In genomic region chr3:43348852-43349574, GRCh38 we compare ENCODE assay signal across 19 cellular contexts.
DNase-seq lines count a peak whose midpoint lies in the region; ATAC-seq and TF ChIP-seq lines count a peak whose summit lies in the region.
"Had no signal": no experiment of that assay in that cellular context is flagged by ENCODE, and none has a peak within 500 bp of the region (broad histone marks: within the 10 kb centered on the region; RNA-seq: fewer than 3 reads in every experiment).

No MANE protein-coding gene starts in this region.

- no peaks in the 10 kb centered on the region for H3K27me3 Mint-ChIP-seq in activated naive CD8-positive, alpha-beta T cell
- no peaks in the 10 kb centered on the region for H3K27me3 Mint-ChIP-seq in activated naive CD8-positive, alpha-beta T cell treated with anti-CD3 and anti-CD28 coated beads, Interleukin-2, amount 50 U/mL, for 24 hours
- H3K27me3 Mint-ChIP-seq in endothelial cell (ENCODE audit: unreplicated experiment) = peaks cover 15% of the 10 kb centered on the region

- peaks cover 63% of the 10 kb centered on the region for H3K36me3 Mint-ChIP-seq in activated naive CD8-positive, alpha-beta T cell
- peaks cover 86% of the 10 kb centered on the region for H3K36me3 Mint-ChIP-seq in activated naive CD8-positive, alpha-beta T cell treated with anti-CD3 and anti-CD28 coated beads, Interleukin-2, amount 50 U/mL, for 24 hours (ENCODE audit: low read depth)
- peaks cover 79% of the 10 kb centered on the region for H3K36me3 Mint-ChIP-seq in endothelial cell (ENCODE audit: low read depth, unreplicated experiment)

- peak overlapping the region; percentile 96 for H3K27ac ChIP-seq in thymus (ENCODE audit: low read depth)
- no peak overlapping the region for H3K27ac ChIP-seq in effector memory CD4-positive, alpha-beta T cell (ENCODE audit: insufficient read depth, low read length, poor library complexity, severe bottlenecking)
- H3K27ac ChIP-seq in esophagus squamous epithelium = no peak overlapping the region
- H3K27ac ChIP-seq: tibial nerve had no signal

- WGBS in thymus = 38% methylated on average over 4 of the region's 4 CpGs
- WGBS in esophagus squamous epithelium, 2 donors = 85 to 86% methylated on average over 4 of the region's 4 CpGs

- peaks cover 71% of the 10 kb centered on the region for H3K4me1 Mint-ChIP-seq in activated naive CD8-positive, alpha-beta T cell (ENCODE audit: low read depth)
- H3K4me1 Mint-ChIP-seq in activated naive CD8-positive, alpha-beta T cell treated with anti-CD3 and anti-CD28 coated beads, Interleukin-2, amount 50 U/mL, for 24 hours = peaks cover 54% of the 10 kb centered on the region
- peaks cover 20% of the 10 kb centered on the region for H3K4me1 Mint-ChIP-seq in endothelial cell (ENCODE audit: unreplicated experiment)

- no peak for ATAC-seq in activated naive CD8-positive, alpha-beta T cell treated with anti-CD3 and anti-CD28 coated beads, Interleukin-2, amount 50 U/mL, for 24 hours
- ATAC-seq in SK-N-SH treated with all-trans-retinoic acid at 6 μM for 48 hours = peak; percentile 56; the same call in 1 of the 3 replicates
- ATAC-seq: left cardiac atrium had no signal

- intact Hi-C loops in esophagus squamous epithelium (cut with DNase I) = no loop called here

- H3K9me3 ChIP-seq in thymus (ENCODE audit: control insufficient read depth) (peaks cover 1% of the 10 kb centered on the region), esophagus squamous epithelium (peaks cover 0 to 28% (median 8%) of the 10 kb centered on the region in 3 donors)
- H3K9me3 ChIP-seq in effector memory CD4-positive, alpha-beta T cell (ENCODE audit: control insufficient read depth, low read length) = peaks cover 15% of the 10 kb centered on the region

- H3K27ac Mint-ChIP-seq in activated naive CD8-positive, alpha-beta T cell = peak overlapping the region; percentile 83
- H3K27ac Mint-ChIP-seq in activated naive CD8-positive, alpha-beta T cell treated with anti-CD3 and anti-CD28 coated beads, Interleukin-2, amount 50 U/mL, for 24 hours = no peak overlapping the region
- H3K27ac Mint-ChIP-seq in endothelial cell (ENCODE audit: unreplicated experiment) = peak overlapping the region; percentile 21
- H3K27ac Mint-ChIP-seq: H9 had no signal

- H3K27me3 ChIP-seq in thymus (ENCODE audit: control insufficient read depth, insufficient read depth) (no peaks in the 10 kb centered on the region), esophagus squamous epithelium (no peaks in the 10 kb centered on the region)
- H3K27me3 ChIP-seq in effector memory CD4-positive, alpha-beta T cell (replicated peaks; ENCODE audit: control insufficient read depth, insufficient read depth, low read length, poor library complexity, severe bottlenecking) = no peaks in the 10 kb centered on the region
- H3K27me3 ChIP-seq: tibial nerve had no signal

- peak overlapping the region; percentile 70 for H3K4me3 Mint-ChIP-seq in activated naive CD8-positive, alpha-beta T cell
- no peak overlapping the region for H3K4me3 Mint-ChIP-seq in activated naive CD8-positive, alpha-beta T cell treated with anti-CD3 and anti-CD28 coated beads, Interleukin-2, amount 50 U/mL, for 24 hours
- H3K4me3 Mint-ChIP-seq in endothelial cell (ENCODE audit: unreplicated experiment) = peak overlapping the region; percentile 51
- H3K4me3 Mint-ChIP-seq: H9 had no signal

- H3K9me3 Mint-ChIP-seq in activated naive CD8-positive, alpha-beta T cell (ENCODE audit: low read depth) = peaks cover 22% of the 10 kb centered on the region
- H3K9me3 Mint-ChIP-seq in activated naive CD8-positive, alpha-beta T cell treated with anti-CD3 and anti-CD28 coated beads, Interleukin-2, amount 50 U/mL, for 24 hours = peaks cover 28% of the 10 kb centered on the region
- H3K9me3 Mint-ChIP-seq in endothelial cell (ENCODE audit: unreplicated experiment) = no peaks in the 10 kb centered on the region

- peaks cover 58% of the 10 kb centered on the region for H3K36me3 ChIP-seq in thymus (ENCODE audit: control insufficient read depth, insufficient read depth)
- peaks cover 36% of the 10 kb centered on the region for H3K36me3 ChIP-seq in effector memory CD4-positive, alpha-beta T cell (ENCODE audit: control insufficient read depth, insufficient read depth, low read length)
- H3K36me3 ChIP-seq in esophagus squamous epithelium = peaks cover 15 to 83% (median 23%) of the 10 kb centered on the region in 3 donors

- H3K4me1 ChIP-seq in thymus (ENCODE audit: control insufficient read depth, insufficient read depth, low read length) (peaks cover 44% of the 10 kb centered on the region), esophagus squamous epithelium (no peaks in the 10 kb centered on the region)
- peaks cover 39% of the 10 kb centered on the region for H3K4me1 ChIP-seq in effector memory CD4-positive, alpha-beta T cell (ENCODE audit: control insufficient read depth, insufficient read depth, low read length, poor library complexity, severe bottlenecking)

- DNase-seq in activated naive CD8-positive, alpha-beta T cell treated with anti-CD3 and anti-CD28 coated beads, Interleukin-2, amount 50 U/mL, for 24 hours = no peak
- DNase-seq in endothelial cell (ENCODE audit: low spot score) = no peak
- no peak for DNase-seq in effector memory CD4-positive, alpha-beta T cell
- no peak for DNase-seq in esophagus squamous epithelium (lab: John Stamatoyannopoulos, UW)
- DNase-seq: aorta; H9; left cardiac atrium; MM.1S; NCI-H146; NCI-H2171; NCI-H526 treated with DMSO at 0.1 percent for 48 hours; stimulated activated CD4-positive, alpha-beta T cell treated with anti-CD3 and anti-CD28 coated beads, Interleukin-2, amount 100 ng/mL, for 48 hours; stimulated activated naive CD4-positive, alpha-beta T cell treated with Interleukin-2 at 50 U/mL for 16 hours; SW 1271 had no signal

- H3K4me3 ChIP-seq in thymus (ENCODE audit: low read length) (no peak overlapping the region), esophagus squamous epithelium (no peak overlapping the region)
- no peak overlapping the region for H3K4me3 ChIP-seq in effector memory CD4-positive, alpha-beta T cell (ENCODE audit: insufficient read depth, low read depth, low read length, poor library complexity, severe bottlenecking)
- H3K4me3 ChIP-seq: smooth muscle cell, tibial nerve had no signal

- no peak for TF ChIP-seq POLR2A in esophagus squamous epithelium (IDR thresholded peaks at IDR 0.05)

- TF ChIP-seq CTCF in endothelial cell (IDR thresholded peaks at IDR 0.05; ENCODE audit: unreplicated experiment) = no peak
- no peak for TF ChIP-seq CTCF in esophagus squamous epithelium (IDR thresholded peaks at IDR 0.05)

TF ChIP-seq in SK-N-SH treated with all-trans-retinoic acid at 6 μM for 48 hours, 23 proteins besides CTCF, POLR2A, EP300 and RAD21 (continues in another document):
- no peak for TF ChIP-seq ZC3H10 (CRISPR knock-in tag; IDR thresholded peaks at IDR 0.05)
- TF ChIP-seq PATZ1 (CRISPR knock-in tag; IDR thresholded peaks at IDR 0.05; ENCODE audit: borderline replicate concordance) = no peak
- no peak for TF ChIP-seq ISL1 (CRISPR knock-in tag; IDR thresholded peaks at IDR 0.05)
- TF ChIP-seq SNAI2 (CRISPR knock-in tag; IDR thresholded peaks at IDR 0.05) = no peak
- TF ChIP-seq ZFP30 (CRISPR knock-in tag; IDR thresholded peaks at IDR 0.05) = no peak
- TF ChIP-seq TCF4 (CRISPR knock-in tag; IDR thresholded peaks at IDR 0.05; ENCODE audit: borderline replicate concordance) = no peak
- TF ChIP-seq CSRNP3 (CRISPR knock-in tag; IDR thresholded peaks at IDR 0.05) = no peak
- TF ChIP-seq BACH2 (CRISPR knock-in tag; IDR thresholded peaks at IDR 0.05; ENCODE audit: borderline replicate concordance) = no peak
- TF ChIP-seq, protein P1, sequence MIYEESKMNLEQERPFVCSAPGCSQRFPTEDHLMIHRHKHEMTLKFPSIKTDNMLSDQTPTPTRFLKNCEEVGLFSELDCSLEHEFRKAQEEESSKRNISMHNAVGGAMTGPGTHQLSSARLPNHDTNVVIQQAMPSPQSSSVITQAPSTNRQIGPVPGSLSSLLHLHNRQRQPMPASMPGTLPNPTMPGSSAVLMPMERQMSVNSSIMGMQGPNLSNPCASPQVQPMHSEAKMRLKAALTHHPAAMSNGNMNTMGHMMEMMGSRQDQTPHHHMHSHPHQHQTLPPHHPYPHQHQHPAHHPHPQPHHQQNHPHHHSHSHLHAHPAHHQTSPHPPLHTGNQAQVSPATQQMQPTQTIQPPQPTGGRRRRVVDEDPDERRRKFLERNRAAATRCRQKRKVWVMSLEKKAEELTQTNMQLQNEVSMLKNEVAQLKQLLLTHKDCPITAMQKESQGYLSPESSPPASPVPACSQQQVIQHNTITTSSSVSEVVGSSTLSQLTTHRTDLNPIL (CRISPR knock-in tag; IDR thresholded peaks at IDR 0.05; ENCODE audit: low read depth) = no peak
